ENCODE assay signal across 27 cellular contexts in genomic region chr1:65535981-65536380, GRCh38.
"Had no signal": no experiment of that assay in that cellular context is flagged by ENCODE, and none has a peak within 500 bp of the region (broad histone marks: within the 10 kb centered on the region; RNA-seq: fewer than 3 reads in every experiment).

No MANE protein-coding gene starts in this region.

- H3K27ac Mint-ChIP-seq: mesothelial cell of epicardium; naive B cell; natural killer cell; nephron progenitor cell; progenitor cell of endocrine pancreas; stimulated activated effector memory CD8-positive, alpha-beta T cell treated with anti-CD3 and anti-CD28 coated beads, Interleukin-12 subunit alpha, Interleukin-12 subunit beta, amount 100 ng/mL, for 72 hours; stimulated activated naive CD8-positive, alpha-beta T cell treated with anti-CD3 and anti-CD28 coated beads, Interleukin-15, Interleukin-2, amounts not matched to agents 100 ng/mL and 50 ng/mL, for 24 hours had no signal

- ATAC-seq: left colon; left lung; lower lobe of right lung; natural killer cell; stimulated activated effector memory CD8-positive, alpha-beta T cell treated with anti-CD3 and anti-CD28 coated beads, Interleukin-12 subunit alpha, Interleukin-12 subunit beta, amount 100 ng/mL, for 72 hours; upper lobe of right lung had no signal

- H3K27me3 Mint-ChIP-seq: stimulated activated naive CD8-positive, alpha-beta T cell treated with anti-CD3 and anti-CD28 coated beads, Interleukin-15, Interleukin-2, amounts not matched to agents 100 ng/mL and 50 ng/mL, for 24 hours had no signal

- H3K36me3 ChIP-seq: left lung, lower lobe of right lung, ovary, right atrium auricular region, sigmoid colon, spleen, suprapubic skin, thoracic aorta, tibial artery, upper lobe of right lung, uterus had no signal

- H3K4me3 ChIP-seq: hepatocyte, left lung, lower lobe of right lung, ovary, right atrium auricular region, sigmoid colon, spleen, suprapubic skin, thoracic aorta, tibial artery, upper lobe of right lung, uterus had no signal

- H3K4me3 Mint-ChIP-seq: mesothelial cell of epicardium; naive B cell; natural killer cell; nephron progenitor cell; stimulated activated effector memory CD8-positive, alpha-beta T cell treated with anti-CD3 and anti-CD28 coated beads, Interleukin-12 subunit alpha, Interleukin-12 subunit beta, amount 100 ng/mL, for 72 hours; stimulated activated naive CD8-positive, alpha-beta T cell treated with anti-CD3 and anti-CD28 coated beads, Interleukin-15, Interleukin-2, amounts not matched to agents 100 ng/mL and 50 ng/mL, for 24 hours had no signal

- H3K4me1 Mint-ChIP-seq: naive B cell; natural killer cell; stimulated activated effector memory CD8-positive, alpha-beta T cell treated with anti-CD3 and anti-CD28 coated beads, Interleukin-12 subunit alpha, Interleukin-12 subunit beta, amount 100 ng/mL, for 72 hours had no signal

- H3K9me3 Mint-ChIP-seq: stimulated activated naive CD8-positive, alpha-beta T cell treated with anti-CD3 and anti-CD28 coated beads, Interleukin-15, Interleukin-2, amounts not matched to agents 100 ng/mL and 50 ng/mL, for 24 hours had no signal

- H3K36me3 Mint-ChIP-seq: natural killer cell; stimulated activated effector memory CD8-positive, alpha-beta T cell treated with anti-CD3 and anti-CD28 coated beads, Interleukin-12 subunit alpha, Interleukin-12 subunit beta, amount 100 ng/mL, for 72 hours had no signal

- H3K27me3 ChIP-seq: hepatocyte, left lung, ovary, right atrium auricular region, sigmoid colon, spleen, suprapubic skin, tibial artery, upper lobe of right lung, uterus had no signal

- DNase-seq: kidney glomerular epithelial cell; left colon; left lung; lower lobe of right lung; mammary epithelial cell; mesendoderm; naive B cell; natural killer cell; nephron progenitor cell; ovary; sigmoid colon; small intestine; spleen; stimulated activated CD4-positive, alpha-beta T cell treated with anti-CD3 and anti-CD28 coated beads, Interleukin-4, amount 100 ng/mL, for 24 hours; stimulated activated naive CD4-positive, alpha-beta T cell; tibial artery; trophoblast cell; upper lobe of right lung; uterus had no signal

- H3K9me3 ChIP-seq: lower lobe of right lung, ovary, suprapubic skin, thoracic aorta, tibial artery, upper lobe of right lung, uterus had no signal
